Comparison of ENCODE assay signal across 1 cellular context in the genomic region with DNA sequence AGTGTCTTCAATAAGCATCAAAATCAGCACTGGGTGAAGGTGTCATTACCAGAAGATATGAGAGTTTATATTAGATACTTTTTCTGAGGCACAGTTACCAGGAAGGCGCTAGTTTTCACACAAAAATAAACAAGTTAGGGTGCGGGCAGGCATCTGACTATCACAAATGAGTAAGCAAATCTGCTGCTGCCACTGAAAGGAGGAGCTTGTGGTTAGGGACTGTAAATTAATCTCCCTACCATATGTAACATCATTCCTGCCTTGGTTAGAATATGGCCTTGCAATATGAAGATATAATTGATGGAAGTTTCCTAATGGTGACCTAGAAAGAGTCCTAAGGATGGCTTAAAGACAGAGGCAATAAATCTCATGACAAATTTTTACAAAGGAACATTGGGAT.
TF ChIP-seq lines count a peak whose summit lies in the region.

No MANE protein-coding gene starts in this region.

TF ChIP-seq in HEK293, 187 proteins besides CTCF, POLR2A, EP300 and RAD21 (continued from another document):
- no peak for TF ChIP-seq ZNF768 (tag by site-specific recombination; IDR thresholded peaks at IDR 0.05)
- TF ChIP-seq KLF16 (tag by site-specific recombination; IDR thresholded peaks at IDR 0.05) = no peak
- TF ChIP-seq ZNF16 (tag by site-specific recombination; IDR thresholded peaks at IDR 0.05; ENCODE audit: low read depth) = no peak
- TF ChIP-seq ZNF146 (tag by site-specific recombination; IDR thresholded peaks at IDR 0.05) = no peak
- TF ChIP-seq, protein P1, sequence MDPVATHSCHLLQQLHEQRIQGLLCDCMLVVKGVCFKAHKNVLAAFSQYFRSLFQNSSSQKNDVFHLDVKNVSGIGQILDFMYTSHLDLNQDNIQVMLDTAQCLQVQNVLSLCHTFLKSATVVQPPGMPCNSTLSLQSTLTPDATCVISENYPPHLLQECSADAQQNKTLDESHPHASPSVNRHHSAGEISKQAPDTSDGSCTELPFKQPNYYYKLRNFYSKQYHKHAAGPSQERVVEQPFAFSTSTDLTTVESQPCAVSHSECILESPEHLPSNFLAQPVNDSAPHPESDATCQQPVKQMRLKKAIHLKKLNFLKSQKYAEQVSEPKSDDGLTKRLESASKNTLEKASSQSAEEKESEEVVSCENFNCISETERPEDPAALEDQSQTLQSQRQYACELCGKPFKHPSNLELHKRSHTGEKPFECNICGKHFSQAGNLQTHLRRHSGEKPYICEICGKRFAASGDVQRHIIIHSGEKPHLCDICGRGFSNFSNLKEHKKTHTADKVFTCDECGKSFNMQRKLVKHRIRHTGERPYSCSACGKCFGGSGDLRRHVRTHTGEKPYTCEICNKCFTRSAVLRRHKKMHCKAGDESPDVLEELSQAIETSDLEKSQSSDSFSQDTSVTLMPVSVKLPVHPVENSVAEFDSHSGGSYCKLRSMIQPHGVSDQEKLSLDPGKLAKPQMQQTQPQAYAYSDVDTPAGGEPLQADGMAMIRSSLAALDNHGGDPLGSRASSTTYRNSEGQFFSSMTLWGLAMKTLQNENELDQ (tag by site-specific recombination; IDR thresholded peaks at IDR 0.05; ENCODE audit: low read depth) = no peak
- TF ChIP-seq ZNF274 (IDR thresholded peaks at IDR 0.05; ENCODE audit: low read length) = no peak
- no peak for TF ChIP-seq ZNF274 (tag by site-specific recombination; IDR thresholded peaks at IDR 0.05; ENCODE audit: borderline replicate concordance)
- no peak for TF ChIP-seq ZXDB (tag by site-specific recombination; IDR thresholded peaks at IDR 0.05)
- no peak for TF ChIP-seq ZNF76 (tag by site-specific recombination; IDR thresholded peaks at IDR 0.05; ENCODE audit: borderline replicate concordance, low read depth)
- TF ChIP-seq KLF1 (tag by site-specific recombination; IDR thresholded peaks at IDR 0.05) = no peak
- no peak for TF ChIP-seq ZNF114 (tag by site-specific recombination; IDR thresholded peaks at IDR 0.05)
- TF ChIP-seq ZNF202 (tag by site-specific recombination; IDR thresholded peaks at IDR 0.05; ENCODE audit: borderline replicate concordance) = no peak
- no peak for TF ChIP-seq ZFP69B (tag by site-specific recombination; IDR thresholded peaks at IDR 0.05)
- TF ChIP-seq FEZF1 (tag by site-specific recombination; IDR thresholded peaks at IDR 0.05) = peak; percentile 74
- TF ChIP-seq ZBTB8A (tag by site-specific recombination; IDR thresholded peaks at IDR 0.05) = no peak
- TF ChIP-seq, protein P2, sequence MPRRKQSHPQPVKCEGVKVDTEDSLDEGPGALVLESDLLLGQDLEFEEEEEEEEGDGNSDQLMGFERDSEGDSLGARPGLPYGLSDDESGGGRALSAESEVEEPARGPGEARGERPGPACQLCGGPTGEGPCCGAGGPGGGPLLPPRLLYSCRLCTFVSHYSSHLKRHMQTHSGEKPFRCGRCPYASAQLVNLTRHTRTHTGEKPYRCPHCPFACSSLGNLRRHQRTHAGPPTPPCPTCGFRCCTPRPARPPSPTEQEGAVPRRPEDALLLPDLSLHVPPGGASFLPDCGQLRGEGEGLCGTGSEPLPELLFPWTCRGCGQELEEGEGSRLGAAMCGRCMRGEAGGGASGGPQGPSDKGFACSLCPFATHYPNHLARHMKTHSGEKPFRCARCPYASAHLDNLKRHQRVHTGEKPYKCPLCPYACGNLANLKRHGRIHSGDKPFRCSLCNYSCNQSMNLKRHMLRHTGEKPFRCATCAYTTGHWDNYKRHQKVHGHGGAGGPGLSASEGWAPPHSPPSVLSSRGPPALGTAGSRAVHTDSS (tag by site-specific recombination; IDR thresholded peaks at IDR 0.05) = no peak
- no peak for TF ChIP-seq ZNF791 (tag by site-specific recombination; IDR thresholded peaks at IDR 0.05)
- TF ChIP-seq ZNF10 (tag by site-specific recombination; IDR thresholded peaks at IDR 0.05) = no peak
- TF ChIP-seq, protein P3, sequence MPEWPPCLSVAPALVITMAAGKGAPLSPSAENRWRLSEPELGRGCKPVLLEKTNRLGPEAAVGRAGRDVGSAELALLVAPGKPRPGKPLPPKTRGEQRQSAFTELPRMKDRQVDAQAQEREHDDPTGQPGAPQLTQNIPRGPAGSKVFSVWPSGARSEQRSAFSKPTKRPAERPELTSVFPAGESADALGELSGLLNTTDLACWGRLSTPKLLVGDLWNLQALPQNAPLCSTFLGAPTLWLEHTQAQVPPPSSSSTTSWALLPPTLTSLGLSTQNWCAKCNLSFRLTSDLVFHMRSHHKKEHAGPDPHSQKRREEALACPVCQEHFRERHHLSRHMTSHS (tag by site-specific recombination; IDR thresholded peaks at IDR 0.05) = no peak
- no peak for TF ChIP-seq ZNF211 (tag by site-specific recombination; IDR thresholded peaks at IDR 0.05; ENCODE audit: low read depth)
- TF ChIP-seq ZNF501 (tag by site-specific recombination; IDR thresholded peaks at IDR 0.05) = no peak
- TF ChIP-seq ZNF776 (tag by site-specific recombination; IDR thresholded peaks at IDR 0.05; ENCODE audit: borderline replicate concordance) = no peak
- TF ChIP-seq ZNF585B (tag by site-specific recombination; IDR thresholded peaks at IDR 0.05) = no peak
